In the genomic region with DNA sequence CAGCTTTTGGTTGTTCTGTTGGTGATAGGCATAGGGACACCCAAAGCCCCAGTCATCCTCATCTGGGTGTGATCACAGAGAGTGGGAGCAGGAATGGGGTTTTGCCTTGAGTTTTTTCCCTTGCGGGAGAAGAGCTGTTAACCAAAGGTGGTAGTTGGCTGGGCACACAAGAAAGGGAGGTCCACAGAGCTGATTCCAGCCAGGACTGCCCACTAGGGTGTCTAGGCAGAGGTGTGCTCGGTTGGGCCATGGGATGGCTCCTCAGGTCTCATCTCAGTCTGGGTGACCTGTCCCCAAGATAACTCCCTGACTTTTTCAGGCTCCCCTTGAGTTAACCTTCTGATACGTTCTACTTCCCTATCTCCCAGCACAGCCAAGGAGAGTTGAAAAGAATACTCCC, we compare ENCODE assay signal across 24 cellular contexts.
DNase-seq lines count a peak whose midpoint lies in the region; ATAC-seq and TF ChIP-seq lines count a peak whose summit lies in the region.
"Had no signal": no experiment of that assay in that cellular context is flagged by ENCODE, and none has a peak within 500 bp of the region (broad histone marks: within the 10 kb centered on the region; RNA-seq: fewer than 3 reads in every experiment).

No MANE protein-coding gene starts in this region.

- no peak overlapping the region for H4K8ac ChIP-seq in mesenchymal stem cell (ENCODE audit: low read length)

- no peaks in the 10 kb centered on the region for H3K9me3 Mint-ChIP-seq in activated CD4-positive, alpha-beta T cell treated with anti-CD3 and anti-CD28 coated beads for 36 hours (ENCODE audit: low read depth)
- no peaks in the 10 kb centered on the region for H3K9me3 Mint-ChIP-seq in activated T-helper 17 cell treated with anti-CD3 and anti-CD28 coated beads, Interleukin-2, amount 50 U/mL, for 72 hours
- no peaks in the 10 kb centered on the region for H3K9me3 Mint-ChIP-seq in stimulated activated naive CD8-positive, alpha-beta T cell treated with anti-CD3 and anti-CD28 coated beads, Interleukin-15, amount 100 ng/mL, for 72 hours
- H3K9me3 Mint-ChIP-seq: CD4-positive, alpha-beta T cell; IgD-negative memory B cell had no signal

- POLR2A ChIA-PET in activated CD4-positive, alpha-beta T cell treated with anti-CD3 and anti-CD28 coated beads for 36 hours (lab: Charles Lee) = no interaction called here

- no peak overlapping the region for H3K4me2 ChIP-seq in mesenchymal stem cell (ENCODE audit: low read length, poor library complexity, severe bottlenecking)
- H3K4me2 ChIP-seq: BLaER1 had no signal

- 100% methylated on average over 3 of the region's 3 CpGs for WGBS in mesenchymal stem cell

- H3K4me1 ChIP-seq in mesenchymal stem cell (ENCODE audit: control insufficient read depth, insufficient read depth, low read depth, low read length) = no peaks in the 10 kb centered on the region
- H3K4me1 ChIP-seq: BLaER1 had no signal

- H3K9ac ChIP-seq in mesenchymal stem cell (ENCODE audit: low read length) = no peak overlapping the region
- H3K9ac ChIP-seq: BLaER1 had no signal

- H2BK120ac ChIP-seq in mesenchymal stem cell (ENCODE audit: low read depth, low read length) = no peak overlapping the region

- TF ChIP-seq CTCF in GM10266 (IDR thresholded peaks at IDR 0.05; ENCODE audit: control insufficient read depth, insufficient read depth, low read depth, missing control alignments) = no peak

- H3K14ac ChIP-seq in mesenchymal stem cell (ENCODE audit: low read length in 2 of 2) = no peak overlapping the region

- H2AFZ ChIP-seq in mesenchymal stem cell (ENCODE audit: low read depth, low read length) = no peak overlapping the region

- no peak overlapping the region for H2BK15ac ChIP-seq in mesenchymal stem cell (ENCODE audit: low read depth, poor library complexity, severe bottlenecking)

- CTCF ChIA-PET in activated CD4-positive, alpha-beta T cell treated with anti-CD3 and anti-CD28 coated beads for 36 hours (lab: Charles Lee) = interaction anchor here (0.7 kb wide), 1 partner anchor 63 kb away, joined by 4 read pairs; no protein-coding TSS in a partner anchor

- H3K4me3 ChIP-seq in mesenchymal stem cell (ENCODE audit: insufficient read depth in 1 of 2, low read depth in 1 of 2, low read length in 2 of 2) = no peak overlapping the region
- H3K4me3 ChIP-seq: BLaER1 had no signal

- no peak overlapping the region for H3K23ac ChIP-seq in mesenchymal stem cell (ENCODE audit: low read length in 2 of 2)

- no peaks in the 10 kb centered on the region for H3K27me3 Mint-ChIP-seq in activated CD4-positive, alpha-beta T cell treated with anti-CD3 and anti-CD28 coated beads for 36 hours
- no peaks in the 10 kb centered on the region for H3K27me3 Mint-ChIP-seq in activated T-helper 17 cell treated with anti-CD3 and anti-CD28 coated beads, Interleukin-2, amount 50 U/mL, for 72 hours
- H3K27me3 Mint-ChIP-seq in stimulated activated naive CD8-positive, alpha-beta T cell treated with anti-CD3 and anti-CD28 coated beads, Interleukin-15, amount 100 ng/mL, for 72 hours = no peaks in the 10 kb centered on the region
- H3K27me3 Mint-ChIP-seq: CD4-positive, alpha-beta T cell; IgD-negative memory B cell had no signal

- H3K18ac ChIP-seq in mesenchymal stem cell (ENCODE audit: low read depth in 1 of 2, low read length in 2 of 2) = no peak overlapping the region

- no peak overlapping the region for H3K4ac ChIP-seq in mesenchymal stem cell (ENCODE audit: low read depth in 1 of 2, low read length in 2 of 2)

- intact Hi-C loops in activated CD4-positive, alpha-beta T cell treated with anti-CD3 and anti-CD28 coated beads for 36 hours (cut with DNase I, micrococcal nuclease) = no loop called here

- peak overlapping the region; percentile 72 for H3K27ac ChIP-seq in cingulate gyrus (ENCODE audit: low read depth, low read length)
- no peak overlapping the region for H3K27ac ChIP-seq in mesenchymal stem cell (ENCODE audit: low read length, poor library complexity, severe bottlenecking)
- H3K27ac ChIP-seq: 22Rv1, BLaER1 had no signal

- H3K79me1 ChIP-seq in mesenchymal stem cell (replicated peaks; ENCODE audit: low read length, poor library complexity, severe bottlenecking) = no peaks in the 10 kb centered on the region

- peak overlapping the region; percentile 12 for H3K27ac Mint-ChIP-seq in activated CD4-positive, alpha-beta T cell treated with anti-CD3 and anti-CD28 coated beads for 36 hours
- peak overlapping the region; percentile 54 for H3K27ac Mint-ChIP-seq in activated T-helper 17 cell treated with anti-CD3 and anti-CD28 coated beads, Interleukin-2, amount 50 U/mL, for 72 hours
- peak overlapping the region; percentile 9 to 48 for H3K27ac Mint-ChIP-seq in stimulated activated naive CD8-positive, alpha-beta T cell treated with anti-CD3 and anti-CD28 coated beads, Interleukin-15, amount 100 ng/mL, for 72 hours
- H3K27ac Mint-ChIP-seq: CD4-positive, alpha-beta T cell; IgD-negative memory B cell had no signal

- no peak overlapping the region for H2BK12ac ChIP-seq in mesenchymal stem cell (ENCODE audit: low read length in 2 of 2)

- H3K4me1 Mint-ChIP-seq in activated CD4-positive, alpha-beta T cell treated with anti-CD3 and anti-CD28 coated beads for 36 hours = peaks cover 10% of the 10 kb centered on the region
- peaks cover 4% of the 10 kb centered on the region for H3K4me1 Mint-ChIP-seq in activated T-helper 17 cell treated with anti-CD3 and anti-CD28 coated beads, Interleukin-2, amount 50 U/mL, for 72 hours
- H3K4me1 Mint-ChIP-seq in stimulated activated naive CD8-positive, alpha-beta T cell treated with anti-CD3 and anti-CD28 coated beads, Interleukin-15, amount 100 ng/mL, for 72 hours = peaks cover 22% of the 10 kb centered on the region
- H3K4me1 Mint-ChIP-seq: IgD-negative memory B cell had no signal

- no peak overlapping the region for H2AK5ac ChIP-seq in mesenchymal stem cell (ENCODE audit: low read length, severe bottlenecking)

- peaks cover 40% of the 10 kb centered on the region for H3K36me3 Mint-ChIP-seq in activated CD4-positive, alpha-beta T cell treated with anti-CD3 and anti-CD28 coated beads for 36 hours (ENCODE audit: low read depth)
- peaks cover 77% of the 10 kb centered on the region for H3K36me3 Mint-ChIP-seq in activated T-helper 17 cell treated with anti-CD3 and anti-CD28 coated beads, Interleukin-2, amount 50 U/mL, for 72 hours (ENCODE audit: low read depth)

- no peak overlapping the region for H3K4me3 Mint-ChIP-seq in activated CD4-positive, alpha-beta T cell treated with anti-CD3 and anti-CD28 coated beads for 36 hours
- H3K4me3 Mint-ChIP-seq in activated T-helper 17 cell treated with anti-CD3 and anti-CD28 coated beads, Interleukin-2, amount 50 U/mL, for 72 hours = no peak overlapping the region
- H3K4me3 Mint-ChIP-seq in stimulated activated naive CD8-positive, alpha-beta T cell treated with anti-CD3 and anti-CD28 coated beads, Interleukin-15, amount 100 ng/mL, for 72 hours = no peak overlapping the region
- H3K4me3 Mint-ChIP-seq: CD4-positive, alpha-beta T cell; IgD-negative memory B cell had no signal

- peaks cover 19 to 70% of the 10 kb centered on the region in 2 experiments for H3K36me3 ChIP-seq in mesenchymal stem cell (ENCODE audit: control insufficient read depth in 1 of 2, insufficient read depth in 2 of 2, low read depth in 1 of 2, low read length in 2 of 2)

- no peak for ATAC-seq in activated CD4-positive, alpha-beta T cell treated with anti-CD3 and anti-CD28 coated beads for 36 hours
- no peak for ATAC-seq in activated T-helper 17 cell treated with anti-CD3 and anti-CD28 coated beads, Interleukin-2, amount 50 U/mL, for 72 hours (replicated peaks)
- ATAC-seq in stimulated activated naive CD8-positive, alpha-beta T cell treated with anti-CD3 and anti-CD28 coated beads, Interleukin-15, amount 100 ng/mL, for 72 hours = peak; percentile 5
- ATAC-seq in HG02623 (IDR thresholded peaks at IDR 0.05; ENCODE audit: unreplicated experiment) = no peak

- no peak overlapping the region for H2BK5ac ChIP-seq in mesenchymal stem cell (ENCODE audit: low read depth, low read length, poor library complexity, severe bottlenecking)

- no peaks in the 10 kb centered on the region for H3K9me3 ChIP-seq in mesenchymal stem cell (ENCODE audit: control insufficient read depth, low read length)
- H3K9me3 ChIP-seq: BLaER1 had no signal

- H4K91ac ChIP-seq in mesenchymal stem cell (ENCODE audit: low read length) = no peak overlapping the region

- H3K27me3 ChIP-seq in mesenchymal stem cell (ENCODE audit: control insufficient read depth in 1 of 2, insufficient read depth in 1 of 2, low read length in 2 of 2) = no peaks in the 10 kb centered on the region
- H3K27me3 ChIP-seq: BLaER1 had no signal

- DNase-seq in activated CD4-positive, alpha-beta T cell treated with anti-CD3 and anti-CD28 coated beads for 36 hours = no peak
- DNase-seq in activated CD4-positive, alpha-beta T cell treated with anti-CD3 and anti-CD28 coated beads for 48 hours = no peak
- no peak for DNase-seq in stimulated activated naive CD8-positive, alpha-beta T cell treated with anti-CD3 and anti-CD28 coated beads, Interleukin-15, amount 100 ng/mL, for 72 hours
- no peak for DNase-seq in GM10266 (ENCODE audit: extremely low spot score)
- DNase-seq in mesenchymal stem cell = no peak
- DNase-seq: ACHN; CD4-positive, alpha-beta T cell; COR-L47; DMS 273 treated with DMSO at 0.1 percent for 48 hours; DMS79 treated with DMSO at 0.1 percent for 48 hours; Kasumi-1; NCI-H1417; NCI-H1694 treated with DMSO at 0.1 percent for 48 hours; NCI-H2081 treated with DMSO at 0.1 percent for 48 hours; NCI-H2171 treated with DMSO at 0.1 percent for 48 hours; NCI-H446; NCI-H526; OCI-M1 had no signal
